14 cellular contexts compared by ENCODE assay signal in the genomic region with DNA sequence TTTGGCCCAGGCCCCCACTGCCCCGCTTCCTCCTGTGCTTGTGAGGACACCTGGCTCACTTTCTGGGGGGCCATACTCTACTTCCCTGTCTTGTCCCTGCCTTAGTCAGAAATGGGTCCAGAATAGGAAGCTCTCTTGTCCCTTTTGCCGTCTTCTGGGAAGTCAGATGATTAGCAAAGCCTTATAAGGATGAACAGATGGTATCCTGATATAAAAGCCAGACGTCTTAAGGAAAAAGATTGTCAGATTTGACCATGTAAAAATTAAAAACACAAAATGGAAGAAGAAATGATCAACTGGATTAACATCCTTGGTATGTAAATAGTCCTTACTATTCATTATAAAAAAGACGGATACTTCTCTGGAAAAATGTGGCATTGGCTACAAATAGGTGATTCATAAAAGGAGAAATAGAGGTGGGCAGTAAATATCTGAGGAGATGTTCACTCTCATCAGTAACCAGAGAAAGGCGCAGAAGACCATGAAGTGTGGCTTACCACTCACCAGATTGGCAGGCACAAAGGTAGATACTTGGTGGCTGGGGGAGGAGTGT. TPM values are rescaled to one million over a fixed set of nuclear protein-coding genes. Genes with fewer than 3 reads are reported as not detected.
DNase-seq lines count a peak whose midpoint lies in the region; ATAC-seq and TF ChIP-seq lines count a peak whose summit lies in the region.
"Had no signal": no experiment of that assay in that cellular context is flagged by ENCODE, and none has a peak within 500 bp of the region (broad histone marks: within the 10 kb centered on the region; RNA-seq: fewer than 3 reads in every experiment).

No MANE protein-coding gene starts in this region.

- peaks cover 13 to 14% of the 10 kb centered on the region in 2 donors for H3K36me3 ChIP-seq in thyroid gland
- peaks cover 14% of the 10 kb centered on the region for H3K36me3 ChIP-seq in colonic mucosa

- WGBS in thyroid gland, 2 donors, result 92 to 93% methylated on average over 5 of the region's 5 CpGs
- 85 to 88% methylated on average over 5 of the region's 5 CpGs for WGBS in lower leg skin, 2 donors

- no peak overlapping the region for H3K9ac ChIP-seq in colonic mucosa (ENCODE audit: low read depth in 2 of 2, low read length in 2 of 2)

- H3K9me3 Mint-ChIP-seq in WTC11, result no peaks in the 10 kb centered on the region
- H3K9me3 Mint-ChIP-seq: CD14-positive monocyte had no signal

- TF ChIP-seq CTCF in WTC11 (IDR thresholded peaks at IDR 0.05), result no peak
- no peak for TF ChIP-seq CTCF in thyroid gland (IDR thresholded peaks at IDR 0.05)
- TF ChIP-seq CTCF in colonic mucosa (IDR thresholded peaks at IDR 0.05), result no peak
- no peak for TF ChIP-seq CTCF in lower leg skin (IDR thresholded peaks at IDR 0.05)

- peaks cover 30% of the 10 kb centered on the region for H3K36me3 Mint-ChIP-seq in WTC11

- peaks cover 22 to 29% of the 10 kb centered on the region in 2 donors for H3K4me1 ChIP-seq in thyroid gland
- no peaks in the 10 kb centered on the region for H3K4me1 ChIP-seq in colonic mucosa
- H3K4me1 ChIP-seq: Caco-2, Peyer's patch had no signal

- peak overlapping the region; percentile 55 for H3K27ac Mint-ChIP-seq in WTC11

- TF ChIP-seq POLR2A in thyroid gland (IDR thresholded peaks at IDR 0.05) (no peak), lower leg skin (IDR thresholded peaks at IDR 0.05) (no peak)

- DNase-seq in GM04504 (ENCODE audit: low read depth) (peak; percentile 1), WTC11 (ENCODE audit: low spot score) (no peak), left lobe of liver (ENCODE audit: low spot score) (peak; percentile 15), thyroid gland (no peak), colonic mucosa (no peak), Kasumi-1 (lab: John Stamatoyannopoulos, UW) (no peak), lower leg skin (ENCODE audit: low spot score in 2 of 2) (no peak)
- DNase-seq: Caco-2, NCI-H1417, NCI-H2029, NCI-H510A treated with DMSO at 0.1 percent for 48 hours, Peyer's patch, SHP77 had no signal

- no peak overlapping the region for H3K4me3 ChIP-seq in thyroid gland (replicated peaks in 1 of 3)
- H3K4me3 ChIP-seq in colonic mucosa, result no peak overlapping the region
- H3K4me3 ChIP-seq in lower leg skin (ENCODE audit: low read depth, poor library complexity, severe bottlenecking), result no peak overlapping the region
- H3K4me3 ChIP-seq: Peyer's patch had no signal

- peaks cover 20% of the 10 kb centered on the region for H3K4me1 Mint-ChIP-seq in WTC11

- H3K4me3 Mint-ChIP-seq in WTC11, result no peak overlapping the region
- H3K4me3 Mint-ChIP-seq: CD14-positive monocyte had no signal

- CTCF ChIA-PET in WTC11 (lab: Charles Lee), result interaction anchor here (0.9 kb wide), 1 partner anchor 112 kb away, joined by 3 read pairs; no protein-coding TSS in a partner anchor

- H3K27ac ChIP-seq in thyroid gland (peak overlapping the region; percentile 85 to 87 (median 86)), colonic mucosa (no peak overlapping the region)
- H3K27ac ChIP-seq: Peyer's patch had no signal

- POLR2A ChIA-PET in WTC11 (lab: Charles Lee), result no interaction called here

- ATAC-seq in WTC11 (no peak), left lobe of liver (no peak)

- intact Hi-C loops in thyroid gland (cut with DNase I), result no loop called here
- intact Hi-C loops in colonic mucosa (cut with DNase I), result no loop called here
- intact Hi-C loops in lower leg skin (cut with DNase I; ENCODE audit: low total_unique reads), result no loop called here

- no peaks in the 10 kb centered on the region for H3K27me3 ChIP-seq in thyroid gland
- H3K27me3 ChIP-seq in colonic mucosa, result no peaks in the 10 kb centered on the region
- H3K27me3 ChIP-seq: Peyer's patch had no signal

- no peaks in the 10 kb centered on the region for H3K27me3 Mint-ChIP-seq in WTC11 (ENCODE audit: low read depth)

- no peaks in the 10 kb centered on the region for H3K9me3 ChIP-seq in thyroid gland
- H3K9me3 ChIP-seq in colonic mucosa, result no peaks in the 10 kb centered on the region
- H3K9me3 ChIP-seq: Caco-2, Peyer's patch had no signal

TF ChIP-seq in WTC11, 78 proteins besides CTCF, POLR2A, EP300 and RAD21:
- TF ChIP-seq ZNF425 (CRISPR knock-in tag; conservative IDR thresholded peaks at IDR 0.05) (no peak), PREB (CRISPR knock-in tag; IDR thresholded peaks at IDR 0.05; ENCODE audit: borderline replicate concordance) (no peak), FOXP1 (CRISPR knock-in tag; IDR thresholded peaks at IDR 0.05; ENCODE audit: borderline replicate concordance) (no peak), HMGA2 (CRISPR knock-in tag; IDR thresholded peaks at IDR 0.05) (no peak), NR3C1 (CRISPR knock-in tag; conservative IDR thresholded peaks at IDR 0.05; ENCODE audit: low read depth) (no peak)

RNA-seq across cellular contexts. Expression of gene SCLY, which starts 33.8 kb away (rescaled TPM):
- total RNA-seq in WTC11 (2021) (68.4 to 70.2 TPM (median 69.6 TPM) in 3 replicates), left lobe of liver (40.6 TPM), thyroid gland (10 to 100 TPM; 21.8 to 48.2 (median 31.0) TPM), colonic mucosa (10 to 100 TPM; 10.2 to 36.9 TPM), lower leg skin (10 to 100 TPM in 1 of 4 donors, 1 to 10 TPM in 3; 2.4 to 12.1 (median 8.2) TPM)

Comparison
In these comparisons a context has a peak if more than half of its experiments do, and no peak if none do; other contexts are left out.
1. DNase-seq: peak in GM04504 (single experiment) and left lobe of liver (single experiment); none in WTC11 (single experiment), thyroid gland (0 of 2), colonic mucosa (single experiment), Kasumi-1 (0 of 2) and lower leg skin (0 of 2).